ENCODE assay signal across 1 cellular context in genomic region chr1:59298178-59298583, GRCh38.
TF ChIP-seq lines count a peak whose summit lies in the region.

No MANE protein-coding gene starts in this region.

TF ChIP-seq in H1, 55 proteins besides CTCF, POLR2A, EP300 and RAD21 (continued from another document):
- TF ChIP-seq YY1 (IDR thresholded peaks at IDR 0.05; ENCODE audit: low read depth, low read length) (no peak), CHD7 (IDR thresholded peaks at IDR 0.05; ENCODE audit: insufficient replicate concordance, low read length) (no peak), ATF3 (IDR thresholded peaks at IDR 0.05; ENCODE audit: insufficient read depth, low read depth, low read length) (no peak), JUN (IDR thresholded peaks at IDR 0.05; ENCODE audit: low read depth, low read length) (no peak), SP2 (IDR thresholded peaks at IDR 0.05; ENCODE audit: low read length) (no peak), NANOG (IDR thresholded peaks at IDR 0.05; ENCODE audit: insufficient read depth, low read depth, low read length, poor library complexity, severe bottlenecking) (no peak), RXRA (IDR thresholded peaks at IDR 0.05; ENCODE audit: insufficient read depth, low read depth, low read length) (no peak), SUZ12 (IDR thresholded peaks at IDR 0.05; ENCODE audit: low read length) (no peak)
